Comparison of ENCODE assay signal across 1 cellular context in the genomic region with DNA sequence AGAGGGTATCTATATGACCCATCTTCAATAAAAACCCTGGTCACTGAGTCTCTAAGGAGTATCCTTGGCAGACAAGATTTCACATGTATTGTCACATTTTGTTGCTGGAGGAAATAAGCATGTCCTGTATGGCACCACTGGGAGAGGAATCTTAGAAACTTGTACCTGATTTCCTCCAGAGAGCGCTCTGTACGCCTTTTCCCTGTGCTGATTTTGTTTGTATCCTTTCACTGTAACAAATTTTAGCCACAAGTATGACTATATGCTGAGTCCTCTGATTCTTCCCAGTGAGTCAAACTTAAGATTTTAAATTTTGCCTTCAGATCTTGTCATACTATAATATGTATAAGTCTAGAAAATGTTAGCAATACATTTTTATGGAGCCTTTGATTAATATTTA.
TF ChIP-seq lines count a peak whose summit lies in the region.

No MANE protein-coding gene starts in this region.

TF ChIP-seq in SK-N-SH treated with all-trans-retinoic acid at 6 μM for 48 hours, 23 proteins besides CTCF, POLR2A, EP300 and RAD21 (continued from another document):
- TF ChIP-seq ZNF8 (CRISPR knock-in tag; IDR thresholded peaks at IDR 0.05) (no peak), POU6F1 (CRISPR knock-in tag; IDR thresholded peaks at IDR 0.05; ENCODE audit: borderline replicate concordance, low read depth) (no peak), RARB (CRISPR knock-in tag; IDR thresholded peaks at IDR 0.05) (no peak), ISL1 (CRISPR knock-in tag; IDR thresholded peaks at IDR 0.05) (no peak), CSDC2 (CRISPR knock-in tag; IDR thresholded peaks at IDR 0.05) (no peak), OSR1 (CRISPR knock-in tag; IDR thresholded peaks at IDR 0.05) (no peak), ESRRG (CRISPR knock-in tag; IDR thresholded peaks at IDR 0.05) (no peak)
- TF ChIP-seq, protein P1, sequence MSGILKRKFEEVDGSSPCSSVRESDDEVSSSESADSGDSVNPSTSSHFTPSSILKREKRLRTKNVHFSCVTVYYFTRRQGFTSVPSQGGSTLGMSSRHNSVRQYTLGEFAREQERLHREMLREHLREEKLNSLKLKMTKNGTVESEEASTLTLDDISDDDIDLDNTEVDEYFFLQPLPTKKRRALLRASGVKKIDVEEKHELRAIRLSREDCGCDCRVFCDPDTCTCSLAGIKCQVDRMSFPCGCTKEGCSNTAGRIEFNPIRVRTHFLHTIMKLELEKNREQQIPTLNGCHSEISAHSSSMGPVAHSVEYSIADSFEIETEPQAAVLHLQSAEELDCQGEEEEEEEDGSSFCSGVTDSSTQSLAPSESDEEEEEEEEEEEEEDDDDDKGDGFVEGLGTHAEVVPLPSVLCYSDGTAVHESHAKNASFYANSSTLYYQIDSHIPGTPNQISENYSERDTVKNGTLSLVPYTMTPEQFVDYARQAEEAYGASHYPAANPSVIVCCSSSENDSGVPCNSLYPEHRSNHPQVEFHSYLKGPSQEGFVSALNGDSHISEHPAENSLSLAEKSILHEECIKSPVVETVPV (CRISPR knock-in tag; IDR thresholded peaks at IDR 0.05) = no peak
TF ChIP-seq in SK-N-SH treated with all-trans-retinoic acid at 6 μM for 48 hours: peak in this region for 0.
